In genomic region chr11:109155291-109155690, GRCh38 we compare ENCODE assay signal across 12 cellular contexts.
DNase-seq lines count a peak whose midpoint lies in the region; ATAC-seq, FAIRE-seq and TF ChIP-seq lines count a peak whose summit lies in the region.
"Had no signal": no experiment of that assay in that cellular context is flagged by ENCODE, and none has a peak within 500 bp of the region (broad histone marks: within the 10 kb centered on the region; RNA-seq: fewer than 3 reads in every experiment).

No MANE protein-coding gene starts in this region.

- DNase-seq in GM12892 (ENCODE audit: insufficient read length), result no peak
- no peak for DNase-seq in left cardiac atrium
- no peak for DNase-seq in DMS153 treated with DMSO at 0.1 percent for 48 hours (lab: John Stamatoyannopoulos, UW; ENCODE audit: unreplicated experiment)
- no peak for DNase-seq in foreskin melanocyte
- no peak for DNase-seq in DMS79 (lab: John Stamatoyannopoulos, UW)
- DNase-seq: activated gamma-delta T cell treated with Interleukin-2 at 50 U/mL for 16 hours, ovary, substantia nigra had no signal

- no peak for TF ChIP-seq POLR2A in GM12892 (IDR thresholded peaks at IDR 0.05; ENCODE audit: low read depth, low read length)

- peak; percentile 97 for FAIRE-seq in GM12892 (lab: Jason Lieb, UNC)

- ATAC-seq in GM19372 (IDR thresholded peaks at IDR 0.05; ENCODE audit: low read depth, unreplicated experiment) (peak; percentile 62), HG02571 (IDR thresholded peaks at IDR 0.05; ENCODE audit: unreplicated experiment) (peak; percentile 62), HG03442 (IDR thresholded peaks at IDR 0.05; ENCODE audit: unreplicated experiment) (peak; percentile 66), left cardiac atrium (no peak)
- ATAC-seq: left lobe of liver had no signal

- intact Hi-C loops in left cardiac atrium (cut with DNase I), result no loop called here

Comparison
In these comparisons a context has a peak if more than half of its experiments do, and no peak if none do; other contexts are left out.
1. ATAC-seq: peak in GM19372 (single experiment), HG02571 (single experiment) and HG03442 (single experiment); none in left cardiac atrium (0 of 2).